ENCODE assay signal across 1 cellular context in genomic region chr1:2315711-2316450, GRCh38.
TF ChIP-seq lines count a peak whose summit lies in the region.

No MANE protein-coding gene starts in this region.

TF ChIP-seq in HepG2, 621 proteins besides CTCF, POLR2A, EP300 and RAD21 (continued from another document):
- TF ChIP-seq ZNF710 (CRISPR knock-in tag; IDR thresholded peaks at IDR 0.05; ENCODE audit: borderline replicate concordance) (no peak), MXD4 (CRISPR knock-in tag; IDR thresholded peaks at IDR 0.05) (no peak), GZF1 (CRISPR knock-in tag; IDR thresholded peaks at IDR 0.05) (no peak), MTA1 (CRISPR knock-in tag; IDR thresholded peaks at IDR 0.05; ENCODE audit: borderline replicate concordance) (0 out of 2 replicates have a peak, but pooled peaks have one; percentile 22), POGZ (CRISPR knock-in tag; IDR thresholded peaks at IDR 0.05) (no peak), SMAD1 (CRISPR knock-in tag; IDR thresholded peaks at IDR 0.05; ENCODE audit: borderline replicate concordance, low read depth) (0 out of 2 replicates have a peak, but pooled peaks have one; percentile 24), HOXA7 (CRISPR knock-in tag; IDR thresholded peaks at IDR 0.05) (no peak), ZXDC (CRISPR knock-in tag; IDR thresholded peaks at IDR 0.05) (no peak), ATF7-NPFF (CRISPR knock-in tag; IDR thresholded peaks at IDR 0.05; ENCODE audit: low read depth) (0 out of 2 replicates have a peak, but pooled peaks have one; percentile 47), MEF2D (CRISPR knock-in tag; IDR thresholded peaks at IDR 0.05) (no peak; the same call in 1 of the 2 replicates), ZFP90 (CRISPR knock-in tag; IDR thresholded peaks at IDR 0.05; ENCODE audit: borderline replicate concordance) (no peak), ZNF558 (CRISPR knock-in tag; IDR thresholded peaks at IDR 0.05; ENCODE audit: borderline replicate concordance) (no peak)
